Comparison of ENCODE assay signal across 24 cellular contexts in the genomic region with DNA sequence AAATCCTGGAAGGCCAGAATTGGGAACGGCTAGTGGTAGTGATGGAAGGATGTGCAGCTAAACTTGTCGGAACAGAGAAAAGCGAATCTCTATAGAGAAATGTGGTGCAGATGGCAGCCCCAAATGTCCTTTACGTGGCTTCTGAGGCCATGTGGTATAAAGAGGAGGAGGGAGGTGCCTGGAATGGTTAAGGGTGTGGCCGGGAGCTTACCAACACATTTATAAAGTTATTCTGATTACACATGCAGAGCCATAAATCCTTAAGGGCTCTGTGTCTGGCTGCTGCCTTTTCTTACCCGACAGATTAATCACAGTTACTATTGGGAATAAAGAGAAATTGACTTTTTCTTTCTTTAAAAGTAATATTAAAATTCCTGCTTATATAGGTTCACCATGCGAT.
A peak's percentile ranks its signal among the peaks of the same experiment; 100 is the strongest.
DNase-seq lines count a peak whose midpoint lies in the region; ATAC-seq, FAIRE-seq and TF ChIP-seq lines count a peak whose summit lies in the region.
"Had no signal": no experiment of that assay in that cellular context is flagged by ENCODE, and none has a peak within 500 bp of the region (broad histone marks: within the 10 kb centered on the region; RNA-seq: fewer than 3 reads in every experiment).

No MANE protein-coding gene starts in this region.

- no peak overlapping the region for H3K4me3 ChIP-seq in HEK293 (ENCODE audit: low read depth, low read length)
- H3K4me3 ChIP-seq in small intestine (ENCODE audit: low read depth in 1 of 2, low read length in 2 of 2): no peak overlapping the region
- H3K4me3 ChIP-seq in naive thymus-derived CD4-positive, alpha-beta T cell (ENCODE audit: low read length): no peak overlapping the region
- no peak overlapping the region for H3K4me3 ChIP-seq in A673 (ENCODE audit: low read depth, low read length, poor library complexity, severe bottlenecking)
- H3K4me3 ChIP-seq: BLaER1, GM23248 had no signal

- H3K27ac Mint-ChIP-seq in neural crest cell (ENCODE audit: unreplicated experiment): peak overlapping the region; percentile 8
- no peak overlapping the region for H3K27ac Mint-ChIP-seq in naive thymus-derived CD4-positive, alpha-beta T cell
- H3K27ac Mint-ChIP-seq: B cell; CD4-positive, CD25-positive, alpha-beta regulatory T cell; CD8-positive, alpha-beta T cell; H9; HFFc6 had no signal

- H3K27ac ChIP-seq in HEK293 (ENCODE audit: extremely low read depth, low read depth, low read length): no peak overlapping the region
- no peak overlapping the region for H3K27ac ChIP-seq in small intestine (ENCODE audit: low read depth in 1 of 2, low read length in 1 of 2)
- no peak overlapping the region for H3K27ac ChIP-seq in naive thymus-derived CD4-positive, alpha-beta T cell (ENCODE audit: low read depth, low read length)
- H3K27ac ChIP-seq in A673 (ENCODE audit: low read depth, low read length, poor library complexity, severe bottlenecking): no peak overlapping the region
- H3K27ac ChIP-seq: BLaER1, C4-2B, GM23248 had no signal

- H3K4me1 Mint-ChIP-seq in neural crest cell: no peaks in the 10 kb centered on the region
- H3K4me1 Mint-ChIP-seq in naive thymus-derived CD4-positive, alpha-beta T cell: peaks cover 0 to 2% (median 0%) of the 10 kb centered on the region in 7 donors
- H3K4me1 Mint-ChIP-seq: B cell; CD4-positive, CD25-positive, alpha-beta regulatory T cell had no signal

- H3K36me3 ChIP-seq in HEK293 (ENCODE audit: control insufficient read depth in 2 of 2, insufficient read depth in 1 of 2, low read length in 2 of 2): no peaks in the 10 kb centered on the region
- no peaks in the 10 kb centered on the region for H3K36me3 ChIP-seq in small intestine (ENCODE audit: control insufficient read depth in 2 of 2, insufficient read depth in 2 of 2, low read length in 2 of 2)
- no peaks in the 10 kb centered on the region for H3K36me3 ChIP-seq in naive thymus-derived CD4-positive, alpha-beta T cell (ENCODE audit: control insufficient read depth in 2 of 3, insufficient read depth in 3 of 3, low read length in 3 of 3)
- H3K36me3 ChIP-seq in A673 (ENCODE audit: insufficient read depth, low read length, poor library complexity, severe bottlenecking): no peaks in the 10 kb centered on the region
- H3K36me3 ChIP-seq: BLaER1 had no signal

- DNase-seq in NCI-H2171 treated with DMSO at 0.1 percent for 48 hours (lab: John Stamatoyannopoulos, UW) (peak; percentile 75), neural crest cell (ENCODE audit: low read depth, low spot score) (no peak), small intestine (peak; percentile 61), A673 (ENCODE audit: low spot score) (no peak), frontal cortex (ENCODE audit: low spot score in 2 of 2) (no peak)
- DNase-seq in naive thymus-derived CD4-positive, alpha-beta T cell: no peak
- DNase-seq: Caco-2; CD4-positive, CD25-positive, alpha-beta regulatory T cell; CD8-positive, alpha-beta T cell; DMS53; DMS79 treated with DMSO at 0.1 percent for 48 hours; GF-D8; GM23248; H9; HFFc6 had no signal

- no peak overlapping the region for H3K4me3 Mint-ChIP-seq in neural crest cell
- no peak overlapping the region for H3K4me3 Mint-ChIP-seq in naive thymus-derived CD4-positive, alpha-beta T cell
- H3K4me3 Mint-ChIP-seq: B cell; CD4-positive, CD25-positive, alpha-beta regulatory T cell; CD8-positive, alpha-beta T cell; H9; HFFc6 had no signal

- FAIRE-seq in small intestine (lab: Jason Lieb, UNC) (no peak), frontal cortex (lab: Jason Lieb, UNC) (no peak)
- FAIRE-seq: GM12891, GM18507, GM19239 had no signal

- BruUV-seq in A673 (replicated peaks; lab: Mats Ljungman, UMichigan): no TSS peak

- no peaks in the 10 kb centered on the region for H3K9me3 Mint-ChIP-seq in neural crest cell
- peaks cover 0 to 17% (median 4%) of the 10 kb centered on the region in 11 donors for H3K9me3 Mint-ChIP-seq in naive thymus-derived CD4-positive, alpha-beta T cell

- POLR2A ChIA-PET in HEK293 (lab: Yijun Ruan, JAX): no interaction called here
- POLR2A ChIA-PET in naive thymus-derived CD4-positive, alpha-beta T cell (lab: Charles Lee): no interaction called here
- POLR2A ChIA-PET in A673 (lab: Charles Lee; ENCODE audit: low non-redundant PET): no interaction called here

- H3K9me3 ChIP-seq in HEK293 (ENCODE audit: control insufficient read depth, insufficient read depth, low read depth, low read length) (no peaks in the 10 kb centered on the region), small intestine (ENCODE audit: control insufficient read depth, low read depth) (no peaks in the 10 kb centered on the region), A673 (ENCODE audit: low read depth, low read length, poor library complexity, severe bottlenecking) (no peaks in the 10 kb centered on the region)
- no peaks in the 10 kb centered on the region for H3K9me3 ChIP-seq in naive thymus-derived CD4-positive, alpha-beta T cell (ENCODE audit: control insufficient read depth in 2 of 3, low read length in 3 of 3)
- H3K9me3 ChIP-seq: BLaER1, Caco-2 had no signal

- H3K27me3 ChIP-seq in small intestine (ENCODE audit: control insufficient read depth in 2 of 2, insufficient read depth in 2 of 2, low read length in 2 of 2): no peaks in the 10 kb centered on the region
- H3K27me3 ChIP-seq in naive thymus-derived CD4-positive, alpha-beta T cell (ENCODE audit: control insufficient read depth in 2 of 2, insufficient read depth in 2 of 2, low read length in 2 of 2): no peaks in the 10 kb centered on the region
- H3K27me3 ChIP-seq in A673 (replicated peaks; ENCODE audit: insufficient read depth, low read depth, low read length, poor library complexity): peaks cover 8% of the 10 kb centered on the region
- H3K27me3 ChIP-seq: BLaER1 had no signal

- TF ChIP-seq CTCF in HEK293 (tag by site-specific recombination; IDR thresholded peaks at IDR 0.05) (no peak), neural crest cell (conservative IDR thresholded peaks at IDR 0.05) (no peak), A673 (conservative IDR thresholded peaks at IDR 0.05; ENCODE audit: low read depth, low read length) (no peak)

- 61 to 76% (median 69%) methylated on average over 7 of the region's 7 CpGs for WGBS in small intestine, 3 donors

- no peaks in the 10 kb centered on the region for H3K27me3 Mint-ChIP-seq in neural crest cell (ENCODE audit: low read depth)
- no peaks in the 10 kb centered on the region for H3K27me3 Mint-ChIP-seq in naive thymus-derived CD4-positive, alpha-beta T cell
- H3K27me3 Mint-ChIP-seq: B cell; CD4-positive, CD25-positive, alpha-beta regulatory T cell had no signal

- CTCF ChIA-PET in HEK293 (lab: Yijun Ruan, JAX) (interaction anchor here (0.7 kb wide), 1 partner anchor 151 kb away, joined by 5 read pairs; no protein-coding TSS in a partner anchor), A673 (lab: Charles Lee) (no interaction called here)
- CTCF ChIA-PET in naive thymus-derived CD4-positive, alpha-beta T cell (lab: Charles Lee): no interaction called here

- H3K4me1 ChIP-seq in HEK293 (ENCODE audit: control insufficient read depth, insufficient read depth, low read length) (no peaks in the 10 kb centered on the region), small intestine (ENCODE audit: control insufficient read depth in 2 of 2, insufficient read depth in 1 of 2, low read depth in 1 of 2, low read length in 1 of 2) (peaks cover 2 to 6% of the 10 kb centered on the region in 2 donors), A673 (ENCODE audit: insufficient read depth, low read length, poor library complexity, severe bottlenecking) (no peaks in the 10 kb centered on the region)
- no peaks in the 10 kb centered on the region for H3K4me1 ChIP-seq in naive thymus-derived CD4-positive, alpha-beta T cell (ENCODE audit: control insufficient read depth in 2 of 2, insufficient read depth in 2 of 2, low read length in 2 of 2)
- H3K4me1 ChIP-seq: BLaER1, Caco-2 had no signal

- no peaks in the 10 kb centered on the region for H3K36me3 Mint-ChIP-seq in neural crest cell (ENCODE audit: low read depth)
- no peaks in the 10 kb centered on the region for H3K36me3 Mint-ChIP-seq in naive thymus-derived CD4-positive, alpha-beta T cell
- H3K36me3 Mint-ChIP-seq: CD4-positive, CD25-positive, alpha-beta regulatory T cell; CD8-positive, alpha-beta T cell had no signal

- no peak for ATAC-seq in naive thymus-derived CD4-positive, alpha-beta T cell
- no peak for ATAC-seq in HG03175 (IDR thresholded peaks at IDR 0.05; ENCODE audit: unreplicated experiment)
- ATAC-seq: CD8-positive, alpha-beta T cell; HCT116 had no signal

- intact Hi-C loops in naive thymus-derived CD4-positive, alpha-beta T cell (cut with micrococcal nuclease): no loop called here
- intact Hi-C loops in A673 (cut with micrococcal nuclease; ENCODE audit: unreplicated experiment): no loop called here

TF ChIP-seq in HEK293, 187 proteins besides CTCF, POLR2A, EP300 and RAD21:
- no peak for TF ChIP-seq ZNF416 (tag by site-specific recombination; IDR thresholded peaks at IDR 0.05)
- 0 out of 2 replicates have a peak, but pooled peaks have one; percentile 33 for TF ChIP-seq ZNF341 (tag by site-specific recombination; IDR thresholded peaks at IDR 0.05; ENCODE audit: low read depth)

Comparison
In these comparisons a context has a peak if more than half of its experiments do, and no peak if none do; other contexts are left out.
1. DNase-seq: peak in NCI-H2171 treated with DMSO at 0.1 percent for 48 hours (single experiment) and small intestine (single experiment); none in neural crest cell (single experiment), naive thymus-derived CD4-positive, alpha-beta T cell (0 of 9), A673 (single experiment) and frontal cortex (0 of 2).